1 cellular context compared by ENCODE assay signal in the genomic region with DNA sequence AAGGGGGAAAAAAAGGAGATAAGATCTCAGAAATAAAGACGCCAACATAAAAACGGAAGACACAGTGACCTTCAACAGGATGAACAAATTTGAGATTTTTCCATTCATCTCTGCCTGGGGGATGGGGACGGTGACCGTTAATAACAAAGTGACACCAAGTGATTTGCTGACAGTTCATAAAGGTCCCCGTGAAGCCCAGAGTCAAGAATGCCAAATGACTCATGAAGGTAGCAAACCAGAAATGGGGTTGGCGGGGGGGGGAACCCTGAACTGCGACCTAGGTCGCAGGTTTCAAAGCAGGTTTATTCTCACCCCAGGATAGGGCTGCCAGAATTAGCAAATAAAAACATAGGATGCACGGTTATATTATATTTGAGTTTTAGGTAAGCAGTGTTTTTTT.
TF ChIP-seq lines count a peak whose summit lies in the region.

No MANE protein-coding gene starts in this region.

TF ChIP-seq in GM12878, 131 proteins besides CTCF, POLR2A, EP300 and RAD21 (continued from another document):
- no peak for TF ChIP-seq SREBF2 (IDR thresholded peaks at IDR 0.05; ENCODE audit: low read length)
- peak; percentile 60 for TF ChIP-seq NR2C1 (IDR thresholded peaks at IDR 0.05)
- TF ChIP-seq, protein P1, sequence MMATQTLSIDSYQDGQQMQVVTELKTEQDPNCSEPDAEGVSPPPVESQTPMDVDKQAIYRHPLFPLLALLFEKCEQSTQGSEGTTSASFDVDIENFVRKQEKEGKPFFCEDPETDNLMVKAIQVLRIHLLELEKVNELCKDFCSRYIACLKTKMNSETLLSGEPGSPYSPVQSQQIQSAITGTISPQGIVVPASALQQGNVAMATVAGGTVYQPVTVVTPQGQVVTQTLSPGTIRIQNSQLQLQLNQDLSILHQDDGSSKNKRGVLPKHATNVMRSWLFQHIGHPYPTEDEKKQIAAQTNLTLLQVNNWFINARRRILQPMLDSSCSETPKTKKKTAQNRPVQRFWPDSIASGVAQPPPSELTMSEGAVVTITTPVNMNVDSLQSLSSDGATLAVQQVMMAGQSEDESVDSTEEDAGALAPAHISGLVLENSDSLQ (IDR thresholded peaks at IDR 0.05) = peak; percentile 40; the same call in 1 of the 2 replicates
- peak; percentile 36; the same call in 1 of the 2 replicates for TF ChIP-seq MTA2 (IDR thresholded peaks at IDR 0.05; ENCODE audit: low read depth)
- TF ChIP-seq EED (IDR thresholded peaks at IDR 0.05; ENCODE audit: low read depth) = 0 out of 2 replicates have a peak, but pooled peaks have one; percentile 34
- TF ChIP-seq GABPA (IDR thresholded peaks at IDR 0.05; ENCODE audit: low read depth) = no peak
- TF ChIP-seq, protein P2, sequence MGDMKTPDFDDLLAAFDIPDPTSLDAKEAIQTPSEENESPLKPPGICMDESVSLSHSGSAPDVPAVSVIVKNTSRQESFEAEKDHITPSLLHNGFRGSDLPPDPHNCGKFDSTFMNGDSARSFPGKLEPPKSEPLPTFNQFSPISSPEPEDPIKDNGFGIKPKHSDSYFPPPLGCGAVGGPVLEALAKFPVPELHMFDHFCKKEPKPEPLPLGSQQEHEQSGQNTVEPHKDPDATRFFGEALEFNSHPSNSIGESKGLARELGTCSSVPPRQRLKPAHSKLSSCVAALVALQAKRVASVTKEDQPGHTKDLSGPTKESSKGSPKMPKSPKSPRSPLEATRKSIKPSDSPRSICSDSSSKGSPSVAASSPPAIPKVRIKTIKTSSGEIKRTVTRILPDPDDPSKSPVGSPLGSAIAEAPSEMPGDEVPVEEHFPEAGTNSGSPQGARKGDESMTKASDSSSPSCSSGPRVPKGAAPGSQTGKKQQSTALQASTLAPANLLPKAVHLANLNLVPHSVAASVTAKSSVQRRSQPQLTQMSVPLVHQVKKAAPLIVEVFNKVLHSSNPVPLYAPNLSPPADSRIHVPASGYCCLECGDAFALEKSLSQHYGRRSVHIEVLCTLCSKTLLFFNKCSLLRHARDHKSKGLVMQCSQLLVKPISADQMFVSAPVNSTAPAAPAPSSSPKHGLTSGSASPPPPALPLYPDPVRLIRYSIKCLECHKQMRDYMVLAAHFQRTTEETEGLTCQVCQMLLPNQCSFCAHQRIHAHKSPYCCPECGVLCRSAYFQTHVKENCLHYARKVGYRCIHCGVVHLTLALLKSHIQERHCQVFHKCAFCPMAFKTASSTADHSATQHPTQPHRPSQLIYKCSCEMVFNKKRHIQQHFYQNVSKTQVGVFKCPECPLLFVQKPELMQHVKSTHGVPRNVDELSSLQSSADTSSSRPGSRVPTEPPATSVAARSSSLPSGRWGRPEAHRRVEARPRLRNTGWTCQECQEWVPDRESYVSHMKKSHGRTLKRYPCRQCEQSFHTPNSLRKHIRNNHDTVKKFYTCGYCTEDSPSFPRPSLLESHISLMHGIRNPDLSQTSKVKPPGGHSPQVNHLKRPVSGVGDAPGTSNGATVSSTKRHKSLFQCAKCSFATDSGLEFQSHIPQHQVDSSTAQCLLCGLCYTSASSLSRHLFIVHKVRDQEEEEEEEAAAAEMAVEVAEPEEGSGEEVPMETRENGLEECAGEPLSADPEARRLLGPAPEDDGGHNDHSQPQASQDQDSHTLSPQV (IDR thresholded peaks at IDR 0.05) = no peak
- no peak for TF ChIP-seq MTA3 (IDR thresholded peaks at IDR 0.05; ENCODE audit: borderline replicate concordance, low read length)
- no peak for TF ChIP-seq ETV6 (conservative IDR thresholded peaks at IDR 0.05 in 1 of 2, IDR thresholded peaks at IDR 0.05 in 1 of 2; ENCODE audit: borderline replicate concordance in 1 of 2, low read depth in 1 of 2)
- TF ChIP-seq, protein P3, sequence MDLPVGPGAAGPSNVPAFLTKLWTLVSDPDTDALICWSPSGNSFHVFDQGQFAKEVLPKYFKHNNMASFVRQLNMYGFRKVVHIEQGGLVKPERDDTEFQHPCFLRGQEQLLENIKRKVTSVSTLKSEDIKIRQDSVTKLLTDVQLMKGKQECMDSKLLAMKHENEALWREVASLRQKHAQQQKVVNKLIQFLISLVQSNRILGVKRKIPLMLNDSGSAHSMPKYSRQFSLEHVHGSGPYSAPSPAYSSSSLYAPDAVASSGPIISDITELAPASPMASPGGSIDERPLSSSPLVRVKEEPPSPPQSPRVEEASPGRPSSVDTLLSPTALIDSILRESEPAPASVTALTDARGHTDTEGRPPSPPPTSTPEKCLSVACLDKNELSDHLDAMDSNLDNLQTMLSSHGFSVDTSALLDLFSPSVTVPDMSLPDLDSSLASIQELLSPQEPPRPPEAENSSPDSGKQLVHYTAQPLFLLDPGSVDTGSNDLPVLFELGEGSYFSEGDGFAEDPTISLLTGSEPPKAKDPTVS (IDR thresholded peaks at IDR 0.05; ENCODE audit: low read depth, low read length) = no peak
- TF ChIP-seq RUNX3 (IDR thresholded peaks at IDR 0.05; ENCODE audit: low read length) = peak; percentile 63
- TF ChIP-seq, protein P4, sequence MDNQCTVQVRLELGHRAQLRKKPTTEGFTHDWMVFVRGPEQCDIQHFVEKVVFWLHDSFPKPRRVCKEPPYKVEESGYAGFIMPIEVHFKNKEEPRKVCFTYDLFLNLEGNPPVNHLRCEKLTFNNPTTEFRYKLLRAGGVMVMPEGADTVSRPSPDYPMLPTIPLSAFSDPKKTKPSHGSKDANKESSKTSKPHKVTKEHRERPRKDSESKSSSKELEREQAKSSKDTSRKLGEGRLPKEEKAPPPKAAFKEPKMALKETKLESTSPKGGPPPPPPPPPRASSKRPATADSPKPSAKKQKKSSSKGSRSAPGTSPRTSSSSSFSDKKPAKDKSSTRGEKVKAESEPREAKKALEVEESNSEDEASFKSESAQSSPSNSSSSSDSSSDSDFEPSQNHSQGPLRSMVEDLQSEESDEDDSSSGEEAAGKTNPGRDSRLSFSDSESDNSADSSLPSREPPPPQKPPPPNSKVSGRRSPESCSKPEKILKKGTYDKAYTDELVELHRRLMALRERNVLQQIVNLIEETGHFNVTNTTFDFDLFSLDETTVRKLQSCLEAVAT (IDR thresholded peaks at IDR 0.05) = no peak
- TF ChIP-seq SP1 (IDR thresholded peaks at IDR 0.05; ENCODE audit: low read depth, low read length) = no peak
- TF ChIP-seq, protein P5, sequence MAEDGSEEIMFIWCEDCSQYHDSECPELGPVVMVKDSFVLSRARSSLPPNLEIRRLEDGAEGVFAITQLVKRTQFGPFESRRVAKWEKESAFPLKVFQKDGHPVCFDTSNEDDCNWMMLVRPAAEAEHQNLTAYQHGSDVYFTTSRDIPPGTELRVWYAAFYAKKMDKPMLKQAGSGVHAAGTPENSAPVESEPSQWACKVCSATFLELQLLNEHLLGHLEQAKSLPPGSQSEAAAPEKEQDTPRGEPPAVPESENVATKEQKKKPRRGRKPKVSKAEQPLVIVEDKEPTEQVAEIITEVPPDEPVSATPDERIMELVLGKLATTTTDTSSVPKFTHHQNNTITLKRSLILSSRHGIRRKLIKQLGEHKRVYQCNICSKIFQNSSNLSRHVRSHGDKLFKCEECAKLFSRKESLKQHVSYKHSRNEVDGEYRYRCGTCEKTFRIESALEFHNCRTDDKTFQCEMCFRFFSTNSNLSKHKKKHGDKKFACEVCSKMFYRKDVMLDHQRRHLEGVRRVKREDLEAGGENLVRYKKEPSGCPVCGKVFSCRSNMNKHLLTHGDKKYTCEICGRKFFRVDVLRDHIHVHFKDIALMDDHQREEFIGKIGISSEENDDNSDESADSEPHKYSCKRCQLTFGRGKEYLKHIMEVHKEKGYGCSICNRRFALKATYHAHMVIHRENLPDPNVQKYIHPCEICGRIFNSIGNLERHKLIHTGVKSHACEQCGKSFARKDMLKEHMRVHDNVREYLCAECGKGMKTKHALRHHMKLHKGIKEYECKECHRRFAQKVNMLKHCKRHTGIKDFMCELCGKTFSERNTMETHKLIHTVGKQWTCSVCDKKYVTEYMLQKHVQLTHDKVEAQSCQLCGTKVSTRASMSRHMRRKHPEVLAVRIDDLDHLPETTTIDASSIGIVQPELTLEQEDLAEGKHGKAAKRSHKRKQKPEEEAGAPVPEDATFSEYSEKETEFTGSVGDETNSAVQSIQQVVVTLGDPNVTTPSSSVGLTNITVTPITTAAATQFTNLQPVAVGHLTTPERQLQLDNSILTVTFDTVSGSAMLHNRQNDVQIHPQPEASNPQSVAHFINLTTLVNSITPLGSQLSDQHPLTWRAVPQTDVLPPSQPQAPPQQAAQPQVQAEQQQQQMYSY (CRISPR knock-in tag; IDR thresholded peaks at IDR 0.05) = no peak
- peak; percentile 32; the same call in 1 of the 2 replicates for TF ChIP-seq IKZF1 (conservative IDR thresholded peaks at IDR 0.05)
- TF ChIP-seq BMI1 (IDR thresholded peaks at IDR 0.05; ENCODE audit: borderline replicate concordance) = peak; percentile 37; the same call in 1 of the 2 replicates
- TF ChIP-seq JUNB (IDR thresholded peaks at IDR 0.05) = peak; percentile 64
- TF ChIP-seq CREB1 (IDR thresholded peaks at IDR 0.05; ENCODE audit: low read depth) = 0 out of 2 replicates have a peak, but pooled peaks have one; percentile 24
- no peak for TF ChIP-seq TARDBP (IDR thresholded peaks at IDR 0.05; ENCODE audit: borderline replicate concordance)
- TF ChIP-seq SRF (IDR thresholded peaks at IDR 0.05; ENCODE audit: low read depth in 2 of 2, low read length in 2 of 2) = no peak
- TF ChIP-seq, protein P6, sequence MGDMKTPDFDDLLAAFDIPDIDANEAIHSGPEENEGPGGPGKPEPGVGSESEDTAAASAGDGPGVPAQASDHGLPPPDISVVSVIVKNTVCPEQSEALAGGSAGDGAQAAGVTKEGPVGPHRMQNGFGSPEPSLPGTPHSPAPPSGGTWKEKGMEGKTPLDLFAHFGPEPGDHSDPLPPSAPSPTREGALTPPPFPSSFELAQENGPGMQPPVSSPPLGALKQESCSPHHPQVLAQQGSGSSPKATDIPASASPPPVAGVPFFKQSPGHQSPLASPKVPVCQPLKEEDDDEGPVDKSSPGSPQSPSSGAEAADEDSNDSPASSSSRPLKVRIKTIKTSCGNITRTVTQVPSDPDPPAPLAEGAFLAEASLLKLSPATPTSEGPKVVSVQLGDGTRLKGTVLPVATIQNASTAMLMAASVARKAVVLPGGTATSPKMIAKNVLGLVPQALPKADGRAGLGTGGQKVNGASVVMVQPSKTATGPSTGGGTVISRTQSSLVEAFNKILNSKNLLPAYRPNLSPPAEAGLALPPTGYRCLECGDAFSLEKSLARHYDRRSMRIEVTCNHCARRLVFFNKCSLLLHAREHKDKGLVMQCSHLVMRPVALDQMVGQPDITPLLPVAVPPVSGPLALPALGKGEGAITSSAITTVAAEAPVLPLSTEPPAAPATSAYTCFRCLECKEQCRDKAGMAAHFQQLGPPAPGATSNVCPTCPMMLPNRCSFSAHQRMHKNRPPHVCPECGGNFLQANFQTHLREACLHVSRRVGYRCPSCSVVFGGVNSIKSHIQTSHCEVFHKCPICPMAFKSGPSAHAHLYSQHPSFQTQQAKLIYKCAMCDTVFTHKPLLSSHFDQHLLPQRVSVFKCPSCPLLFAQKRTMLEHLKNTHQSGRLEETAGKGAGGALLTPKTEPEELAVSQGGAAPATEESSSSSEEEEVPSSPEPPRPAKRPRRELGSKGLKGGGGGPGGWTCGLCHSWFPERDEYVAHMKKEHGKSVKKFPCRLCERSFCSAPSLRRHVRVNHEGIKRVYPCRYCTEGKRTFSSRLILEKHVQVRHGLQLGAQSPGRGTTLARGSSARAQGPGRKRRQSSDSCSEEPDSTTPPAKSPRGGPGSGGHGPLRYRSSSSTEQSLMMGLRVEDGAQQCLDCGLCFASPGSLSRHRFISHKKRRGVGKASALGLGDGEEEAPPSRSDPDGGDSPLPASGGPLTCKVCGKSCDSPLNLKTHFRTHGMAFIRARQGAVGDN (IDR thresholded peaks at IDR 0.05) = peak; percentile 47
- no peak for TF ChIP-seq ZSCAN29 (IDR thresholded peaks at IDR 0.05)
- TF ChIP-seq, protein P7, sequence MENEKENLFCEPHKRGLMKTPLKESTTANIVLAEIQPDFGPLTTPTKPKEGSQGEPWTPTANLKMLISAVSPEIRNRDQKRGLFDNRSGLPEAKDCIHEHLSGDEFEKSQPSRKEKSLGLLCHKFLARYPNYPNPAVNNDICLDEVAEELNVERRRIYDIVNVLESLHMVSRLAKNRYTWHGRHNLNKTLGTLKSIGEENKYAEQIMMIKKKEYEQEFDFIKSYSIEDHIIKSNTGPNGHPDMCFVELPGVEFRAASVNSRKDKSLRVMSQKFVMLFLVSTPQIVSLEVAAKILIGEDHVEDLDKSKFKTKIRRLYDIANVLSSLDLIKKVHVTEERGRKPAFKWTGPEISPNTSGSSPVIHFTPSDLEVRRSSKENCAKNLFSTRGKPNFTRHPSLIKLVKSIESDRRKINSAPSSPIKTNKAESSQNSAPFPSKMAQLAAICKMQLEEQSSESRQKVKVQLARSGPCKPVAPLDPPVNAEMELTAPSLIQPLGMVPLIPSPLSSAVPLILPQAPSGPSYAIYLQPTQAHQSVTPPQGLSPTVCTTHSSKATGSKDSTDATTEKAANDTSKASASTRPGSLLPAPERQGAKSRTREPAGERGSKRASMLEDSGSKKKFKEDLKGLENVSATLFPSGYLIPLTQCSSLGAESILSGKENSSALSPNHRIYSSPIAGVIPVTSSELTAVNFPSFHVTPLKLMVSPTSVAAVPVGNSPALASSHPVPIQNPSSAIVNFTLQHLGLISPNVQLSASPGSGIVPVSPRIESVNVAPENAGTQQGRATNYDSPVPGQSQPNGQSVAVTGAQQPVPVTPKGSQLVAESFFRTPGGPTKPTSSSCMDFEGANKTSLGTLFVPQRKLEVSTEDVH (IDR thresholded peaks at IDR 0.05; ENCODE audit: low read depth, partially characterized antibody) = no peak
